Comparison of ENCODE assay signal across 15 cellular contexts in genomic region chr7:150329331-150330106, GRCh38. TPM values are rescaled to one million over a fixed set of nuclear protein-coding genes. Genes with fewer than 3 reads are reported as not detected.
A peak's percentile ranks its signal among the peaks of the same experiment; 100 is the strongest.
DNase-seq lines count a peak whose midpoint lies in the region; ATAC-seq, FAIRE-seq and TF ChIP-seq lines count a peak whose summit lies in the region.
"Had no signal": no experiment of that assay in that cellular context is flagged by ENCODE, and none has a peak within 500 bp of the region (broad histone marks: within the 10 kb centered on the region; RNA-seq: fewer than 3 reads in every experiment).

No MANE protein-coding gene starts in this region.

- TF ChIP-seq RAD21 in H1 (IDR thresholded peaks at IDR 0.05 in 1 of 2, conservative IDR thresholded peaks at IDR 0.05 in 1 of 2; ENCODE audit: low read depth in 2 of 2, low read length in 2 of 2), result peak; percentile 13 to 38; a peak in 2 of 4 replicates

- H3K18ac ChIP-seq in H1 (ENCODE audit: extremely low read depth, low read length), result peak overlapping the region; percentile 97

- H3K4me1 ChIP-seq in H1 (replicated peaks in 1 of 4; ENCODE audit: control insufficient read depth in 3 of 4, insufficient read depth in 4 of 4, low read length in 3 of 4) (peaks cover 10 to 31% (median 23%) of the 10 kb centered on the region in 4 experiments), psoas muscle (no peaks in the 10 kb centered on the region)

- H3K4me3 ChIP-seq in H1 (ENCODE audit: extremely low read depth in 1 of 4, insufficient read depth in 2 of 4, low read depth in 3 of 4, low read length in 4 of 4), result no peak overlapping the region; a peak in 2 of 8 replicates
- H3K4me3 ChIP-seq in psoas muscle, result no peak overlapping the region
- H3K4me3 ChIP-seq: colonic mucosa, lung had no signal

- peak overlapping the region; percentile 88; the same call in 1 of the 2 replicates for H2BK15ac ChIP-seq in H1 (ENCODE audit: low read length)

- H3K9ac ChIP-seq in H1 (replicated peaks in 1 of 4; ENCODE audit: extremely low read depth in 1 of 4, low read depth in 3 of 4, low read length in 3 of 4), result peak overlapping the region in 1 of 4 experiments; percentile 45; a peak in 1 of 7 replicates

- TF ChIP-seq POLR2A in H1 (IDR thresholded peaks at IDR 0.05; ENCODE audit: control extremely low read depth in 1 of 2, low read depth in 2 of 2, low read length in 2 of 2), result peak in 1 of 2 experiments; percentile 36; a peak in 1 of 3 replicates

- H3K27me3 ChIP-seq in H1 (replicated peaks in 1 of 4; ENCODE audit: control insufficient read depth in 3 of 4, extremely low read depth in 1 of 4, insufficient read depth in 3 of 4, low read length in 3 of 4) (0 out of 7 replicates have a peak, but pooled peaks cover 0 to 2% (median 0%) of the 10 kb centered on the region in 4 experiments), psoas muscle (ENCODE audit: insufficient read depth in 3 of 3, low read length in 2 of 3) (no peaks in the 10 kb centered on the region)
- H3K27me3 ChIP-seq: colonic mucosa had no signal

- H4K91ac ChIP-seq in H1 (replicated peaks; ENCODE audit: insufficient read length, low read length), result peak overlapping the region; percentile 96

- peak overlapping the region; percentile 98 for H2BK12ac ChIP-seq in H1 (ENCODE audit: low read depth, low read length)

- peak overlapping the region; percentile 92 for H4K5ac ChIP-seq in H1 (ENCODE audit: insufficient read length, low read depth, low read length)

- peaks cover 3% of the 10 kb centered on the region for H3K4me1 Mint-ChIP-seq in glutamatergic neuron (ENCODE audit: low read depth, unreplicated experiment)

- peak overlapping the region; percentile 26 for H2BK120ac ChIP-seq in H1 (replicated peaks; ENCODE audit: low read depth, low read length)

- H4K20me1 ChIP-seq in H1 (replicated peaks in 1 of 2; ENCODE audit: control insufficient read depth in 1 of 2, insufficient read depth in 2 of 2, low read length in 2 of 2), result no peaks in the 10 kb centered on the region

- 60% methylated on average over 22 of the region's 22 CpGs; no CpG with 5 or more reads in 1 of the 2 experiments for WGBS in H1 (ENCODE audit: extremely low coverage in 1 of 2, insufficient coverage in 1 of 2, insufficient read length in 1 of 2, insufficient replicate concordance in 2 of 2, low coverage in 1 of 2, low lambda C conversion rate in 2 of 2, missing lambda C conversion rate in 1 of 2), 2 experiments
- WGBS in psoas muscle, 3 donors, result 65 to 73% (median 65%) methylated on average over 22 of the region's 22 CpGs

- peak overlapping the region; percentile 43; the same call in 1 of the 2 replicates for H3K27ac ChIP-seq in H1 (ENCODE audit: low read depth, low read length)
- H3K27ac ChIP-seq in psoas muscle, result no peak overlapping the region
- H3K27ac ChIP-seq: colonic mucosa had no signal

- H3K36me3 ChIP-seq in H1 (ENCODE audit: control insufficient read depth in 2 of 4, insufficient read depth in 4 of 4, low read length in 3 of 4) (peaks cover 5 to 12% (median 8%) of the 10 kb centered on the region in 4 experiments; a peak in 7 of 8 replicates), psoas muscle (ENCODE audit: insufficient read depth in 1 of 2, low read depth in 1 of 2) (peaks cover 0 to 3% of the 10 kb centered on the region in 2 donors)
- H3K36me3 ChIP-seq: colonic mucosa had no signal

- peak in 3 of 4 donors; percentile 17 to 37 (median 26) for ATAC-seq in psoas muscle
- ATAC-seq: T-helper 17 cell had no signal

- H3K27ac Mint-ChIP-seq in glutamatergic neuron (ENCODE audit: unreplicated experiment), result no peak overlapping the region
- H3K27ac Mint-ChIP-seq: activated naive CD8-positive, alpha-beta T cell; T-helper 17 cell had no signal

- H3K56ac ChIP-seq in H1 (replicated peaks; ENCODE audit: insufficient read length, low read depth, low read length), result no peak overlapping the region

- H3K4ac ChIP-seq in H1 (replicated peaks; ENCODE audit: insufficient read length, low read depth, low read length), result peak overlapping the region; percentile 62

- FAIRE-seq in H1 (lab: Jason Lieb, UNC), result peak; percentile 81

- CTCF ChIA-PET in H1 (lab: Charles Lee; ENCODE audit: partially characterized antibody), result interaction anchor here (0.6 to 1.9 kb wide), 7 partner anchors 8 to 92 kb away, joined by 3 to 8 read pairs (median 3); no protein-coding TSS in a partner anchor

- H3K79me1 ChIP-seq in H1 (ENCODE audit: low read depth, low read length), result peaks cover 2% of the 10 kb centered on the region; the same call in 1 of the 2 replicates

- peak overlapping the region; percentile 96 for H2BK5ac ChIP-seq in H1 (ENCODE audit: low read depth, low read length)

- POLR2A ChIA-PET in H1 (lab: Charles Lee; ENCODE audit: partially characterized antibody), result interaction anchor here (0.7 to 2.3 kb wide), 15 partner anchors 10 to 101 kb away, joined by 3 to 22 read pairs (median 6); partner anchors contain the start of genes RARRES2 and REPIN1

- peak overlapping the region; percentile 84; the same call in 1 of the 2 replicates for H4K8ac ChIP-seq in H1 (ENCODE audit: extremely low read depth, insufficient read depth, low read length)

- no peak; a peak in 1 of 3 replicates for TF ChIP-seq EP300 in H1 (IDR thresholded peaks at IDR 0.05; ENCODE audit: borderline replicate concordance in 1 of 2, low read depth in 2 of 2, low read length in 2 of 2)

- DNase-seq in H1 (ENCODE audit: low read depth in 1 of 2, low spot score in 2 of 2) (peak in 1 of 2 experiments; percentile 66), psoas muscle (peak in 1 of 2 donors; percentile 56), glutamatergic neuron (no peak)
- DNase-seq in activated CD4-positive, alpha-beta T cell treated with anti-CD3 and anti-CD28 coated beads, Interleukin-2, amount 50 U/mL, for 4 hours, result no peak
- DNase-seq: CD4-positive, alpha-beta memory T cell; colonic mucosa; GOT3; KBM-7; NCI-H2029 treated with DMSO at 0.1 percent for 48 hours; retina; T-helper 17 cell had no signal

- H2AFZ ChIP-seq in H1 (ENCODE audit: low read length), result no peak overlapping the region

- H2BK20ac ChIP-seq in H1 (ENCODE audit: low read length), result peak overlapping the region; percentile 93

- H3K23me2 ChIP-seq in H1 (ENCODE audit: low read depth, low read length), result no peaks in the 10 kb centered on the region

- TF ChIP-seq CTCF in H1 (IDR thresholded peaks at IDR 0.05; ENCODE audit: control extremely low read depth in 1 of 3, insufficient read depth in 1 of 3, low read depth in 1 of 3, low read length in 3 of 3) (peak in 2 of 3 experiments; percentile 5 to 18; a peak in 1 of 4 replicates), psoas muscle (IDR thresholded peaks at IDR 0.05) (no peak), glutamatergic neuron (IDR thresholded peaks at IDR 0.05; ENCODE audit: partially characterized antibody, unreplicated experiment) (no peak)

- H2AK5ac ChIP-seq in H1 (ENCODE audit: low read depth, low read length), result peak overlapping the region; percentile 69; the same call in 1 of the 2 replicates

- H3K27me3 Mint-ChIP-seq in glutamatergic neuron (ENCODE audit: unreplicated experiment), result peaks cover 5% of the 10 kb centered on the region
- H3K27me3 Mint-ChIP-seq: activated naive CD8-positive, alpha-beta T cell; CD4-positive, alpha-beta memory T cell; T-helper 17 cell had no signal

- H3K4me2 ChIP-seq in H1 (ENCODE audit: insufficient read depth in 1 of 2, low read depth in 2 of 2, low read length in 2 of 2), result peak overlapping the region; percentile 45 to 56

- H3K36me3 Mint-ChIP-seq in glutamatergic neuron (ENCODE audit: unreplicated experiment), result no peaks in the 10 kb centered on the region

- H3K79me2 ChIP-seq in H1 (ENCODE audit: control insufficient read depth in 1 of 2, insufficient read depth in 2 of 2, low read length in 2 of 2), result peaks cover 0 to 13% of the 10 kb centered on the region in 2 experiments; a peak in 1 of 4 replicates

- H3K9me3 ChIP-seq in H1 (ENCODE audit: insufficient read depth in 2 of 2, low read depth in 1 of 2, low read length in 1 of 2) (no peaks in the 10 kb centered on the region), psoas muscle (no peaks in the 10 kb centered on the region)
- H3K9me3 ChIP-seq: colonic mucosa had no signal

- H3K9me3 Mint-ChIP-seq in glutamatergic neuron (ENCODE audit: unreplicated experiment), result no peaks in the 10 kb centered on the region
- H3K9me3 Mint-ChIP-seq: CD4-positive, alpha-beta memory T cell had no signal

- no peak overlapping the region for H3K4me3 Mint-ChIP-seq in glutamatergic neuron (ENCODE audit: unreplicated experiment)
- H3K4me3 Mint-ChIP-seq: activated naive CD8-positive, alpha-beta T cell; CD4-positive, alpha-beta memory T cell; T-helper 17 cell had no signal

- intact Hi-C loops in psoas muscle (cut with DNase I), result no loop called here

- no peak overlapping the region for H3K23ac ChIP-seq in H1 (ENCODE audit: insufficient read length)

- no peak overlapping the region for H3K14ac ChIP-seq in H1 (ENCODE audit: insufficient read length)

RNA-seq across cellular contexts. Expression of gene ACTR3C, which starts 6.2 kb away (rescaled TPM):
- 0.84 TPM in 1 of 2 replicates, not detected in the other for total RNA-seq in H1 (2021; fragmentation: NEBNext Ultra II Directional; extraction: Animal tissue kit (Norgen Biotek cat#: 25700))
- polyA plus RNA-seq in H1 (2011; rRNA removed) (0.78 and 1.5 TPM in 2 replicates), psoas muscle (1 to 10 TPM; 1.3 to 3.7 (median 1.4) TPM)
- 1.3 TPM for polyA plus RNA-seq in H1 (2011; cell fraction: cytosol; rRNA removed)
- polyA plus RNA-seq in H1 (2011; cell fraction: nucleus; rRNA removed), result 1.6 TPM
- 0.98 to 2.0 TPM (median 1.4 TPM) in 4 replicates for polyA plus RNA-seq in H1 (2012, experiment 1 of 2)
- 0.75 TPM for polyA plus RNA-seq in H1 (2012, experiment 2 of 2)
- polyA plus RNA-seq in H1 (2013, experiment 1 of 2), result not detected
- polyA plus RNA-seq in H1 (2013, experiment 2 of 2), result 0.07 TPM
- polyA minus RNA-seq in H1 (2011; rRNA and poly(A)+ RNA removed), result 2.5 and 6.1 TPM in 2 replicates
- polyA minus RNA-seq in H1 (2011; cell fraction: cytosol; rRNA and poly(A)+ RNA removed), result 1.9 TPM
- 15.5 TPM for polyA minus RNA-seq in H1 (2011; cell fraction: nucleus; rRNA and poly(A)+ RNA removed)
- total RNA-seq in psoas muscle (1 to 10 TPM in 3 of 4 donors, under 1 TPM in 1; 0.71 to 3.3 (median 3.0) TPM), glutamatergic neuron (ENCODE audit: unreplicated experiment) (not detected)
- total RNA-seq: OCI-LY7 had no signal

RNA-seq across cellular contexts. Expression of gene LRRC61, which starts 6.4 kb away (rescaled TPM):
- total RNA-seq in H1 (2021; fragmentation: NEBNext Ultra II Directional; extraction: Animal tissue kit (Norgen Biotek cat#: 25700)), result 0.73 and 1.0 TPM in 2 replicates
- polyA plus RNA-seq in H1 (2011; rRNA removed) (44.8 and 72.4 TPM in 2 replicates), psoas muscle (1 to 10 TPM; 2.0 to 3.8 (median 3.3) TPM)
- 40.2 TPM for polyA plus RNA-seq in H1 (2011; cell fraction: cytosol; rRNA removed)
- 36.1 TPM for polyA plus RNA-seq in H1 (2011; cell fraction: nucleus; rRNA removed)
- 12.3 to 27.6 TPM (median 25.8 TPM) in 4 replicates for polyA plus RNA-seq in H1 (2012, experiment 1 of 2)
- 31.8 TPM for polyA plus RNA-seq in H1 (2012, experiment 2 of 2)
- 0.34 TPM for polyA plus RNA-seq in H1 (2013, experiment 1 of 2)
- 0.42 TPM for polyA plus RNA-seq in H1 (2013, experiment 2 of 2)
- 14.4 and 19.1 TPM in 2 replicates for polyA minus RNA-seq in H1 (2011; rRNA and poly(A)+ RNA removed)
- 27.4 TPM for polyA minus RNA-seq in H1 (2011; cell fraction: cytosol; rRNA and poly(A)+ RNA removed)
- 16.0 TPM for polyA minus RNA-seq in H1 (2011; cell fraction: nucleus; rRNA and poly(A)+ RNA removed)
- total RNA-seq in psoas muscle (1 to 10 TPM in 3 of 4 donors, under 1 TPM in 1; 0.88 to 4.4 (median 2.6) TPM), glutamatergic neuron (ENCODE audit: unreplicated experiment) (10.2 TPM)
- total RNA-seq: OCI-LY7 had no signal

RNA-seq across cellular contexts. Expression of gene RARRES2, which starts 11.9 kb away (rescaled TPM):
- 254 and 264 TPM in 2 replicates for total RNA-seq in H1 (2021; fragmentation: NEBNext Ultra II Directional; extraction: Animal tissue kit (Norgen Biotek cat#: 25700))
- polyA plus RNA-seq in H1 (2011; rRNA removed), result 441 and 483 TPM in 2 replicates
- polyA plus RNA-seq in H1 (2011; cell fraction: cytosol; rRNA removed), result 569 TPM
- 327 TPM for polyA plus RNA-seq in H1 (2011; cell fraction: nucleus; rRNA removed)
- 326 to 515 TPM (median 467 TPM) in 4 replicates for polyA plus RNA-seq in H1 (2012, experiment 1 of 2)
- 519 TPM for polyA plus RNA-seq in H1 (2012, experiment 2 of 2)
- polyA plus RNA-seq in H1 (2013, experiment 1 of 2), result 191 TPM
- polyA plus RNA-seq in H1 (2013, experiment 2 of 2), result 244 TPM
- polyA minus RNA-seq in H1 (2011; rRNA and poly(A)+ RNA removed), result 29.0 and 37.7 TPM in 2 replicates
- polyA minus RNA-seq in H1 (2011; cell fraction: cytosol; rRNA and poly(A)+ RNA removed), result 63.9 TPM
- polyA minus RNA-seq in H1 (2011; cell fraction: nucleus; rRNA and poly(A)+ RNA removed), result 52.1 TPM
- total RNA-seq in psoas muscle, result 10 to 100 TPM in 2 of 4 donors, 1 to 10 TPM in 2; 4.1 to 17.9 (median 8.7) TPM
- 1 to 10 TPM; 6.3 to 7.7 (median 7.3) TPM for polyA plus RNA-seq in psoas muscle
- 0.86 TPM for total RNA-seq in glutamatergic neuron (ENCODE audit: unreplicated experiment)
- total RNA-seq: activated CD8-positive, alpha-beta memory T cell treated with anti-CD3 and anti-CD28 coated beads for 36 hours; CD4-positive, alpha-beta memory T cell; OCI-LY7; T-helper 17 cell had no signal
- polyA plus RNA-seq: CD4-positive, alpha-beta memory T cell had no signal

RNA-seq across cellular contexts. Expression of gene REPIN1, which starts 39.1 kb away (rescaled TPM):
- 125 and 130 TPM in 2 replicates for total RNA-seq in H1 (2021; fragmentation: NEBNext Ultra II Directional; extraction: Animal tissue kit (Norgen Biotek cat#: 25700))
- polyA plus RNA-seq in H1 (2011; rRNA removed) (98.6 and 147 TPM in 2 replicates), psoas muscle (100 to 1,000 TPM in 1 of 3 donors, 10 to 100 TPM in 2; 80.2 to 133 (median 83.2) TPM)
- polyA plus RNA-seq in H1 (2011; cell fraction: cytosol; rRNA removed), result 110 TPM
- polyA plus RNA-seq in H1 (2011; cell fraction: nucleus; rRNA removed), result 159 TPM
- polyA plus RNA-seq in H1 (2012, experiment 1 of 2), result 81.6 to 105 TPM (median 96.5 TPM) in 4 replicates
- polyA plus RNA-seq in H1 (2012, experiment 2 of 2), result 86.7 TPM
- polyA plus RNA-seq in H1 (2013, experiment 1 of 2), result 78.2 TPM
- 74.4 TPM for polyA plus RNA-seq in H1 (2013, experiment 2 of 2)
- 39.8 and 47.5 TPM in 2 replicates for polyA minus RNA-seq in H1 (2011; rRNA and poly(A)+ RNA removed)
- 55.6 TPM for polyA minus RNA-seq in H1 (2011; cell fraction: cytosol; rRNA and poly(A)+ RNA removed)
- polyA minus RNA-seq in H1 (2011; cell fraction: nucleus; rRNA and poly(A)+ RNA removed), result 72.6 TPM
- total RNA-seq in psoas muscle (100 to 1,000 TPM; 112 to 212 (median 137) TPM), glutamatergic neuron (ENCODE audit: unreplicated experiment) (146 TPM)

RNA-seq across cellular contexts. Expression of gene ZNF775, which starts 49.6 kb away (rescaled TPM):
- total RNA-seq in H1 (2021; fragmentation: NEBNext Ultra II Directional; extraction: Animal tissue kit (Norgen Biotek cat#: 25700)), result 21.5 and 24.9 TPM in 2 replicates
- polyA plus RNA-seq in H1 (2011; rRNA removed) (13.6 and 22.5 TPM in 2 replicates), psoas muscle (1 to 10 TPM; 2.6 to 3.8 (median 3.7) TPM)
- polyA plus RNA-seq in H1 (2011; cell fraction: cytosol; rRNA removed), result 23.8 TPM
- 26.9 TPM for polyA plus RNA-seq in H1 (2011; cell fraction: nucleus; rRNA removed)
- polyA plus RNA-seq in H1 (2012, experiment 1 of 2), result 12.3 to 21.8 TPM (median 20.3 TPM) in 4 replicates
- polyA plus RNA-seq in H1 (2012, experiment 2 of 2), result 13.0 TPM
- polyA plus RNA-seq in H1 (2013, experiment 1 of 2), result 9.1 TPM
- 8.5 TPM for polyA plus RNA-seq in H1 (2013, experiment 2 of 2)
- polyA minus RNA-seq in H1 (2011; rRNA and poly(A)+ RNA removed), result 2.5 and 2.9 TPM in 2 replicates
- polyA minus RNA-seq in H1 (2011; cell fraction: cytosol; rRNA and poly(A)+ RNA removed), result 21.4 TPM
- 15.7 TPM for polyA minus RNA-seq in H1 (2011; cell fraction: nucleus; rRNA and poly(A)+ RNA removed)
- total RNA-seq in psoas muscle (1 to 10 TPM; 1.6 to 3.2 (median 2.8) TPM), glutamatergic neuron (ENCODE audit: unreplicated experiment) (20.5 TPM)

Comparison
In these comparisons a context has a peak if more than half of its experiments do, and no peak if none do; other contexts are left out.
1. CTCF ChIP-seq: peak in H1 (2 of 3); none in psoas muscle (single experiment) and glutamatergic neuron (single experiment).
2. RNA of gene RARRES2, which starts 11.9 kb away (total RNA-seq): 254 to 264 TPM in H1; 4.1 to 17.9 TPM in psoas muscle and 0.86 TPM in glutamatergic neuron (single experiment); every median in the first group is over 10 times any median in the second.